10 cellular contexts compared by ENCODE assay signal in genomic region chr21:14863745-14864210, GRCh38.
DNase-seq lines count a peak whose midpoint lies in the region; ATAC-seq, FAIRE-seq and TF ChIP-seq lines count a peak whose summit lies in the region.
"Had no signal": no experiment of that assay in that cellular context is flagged by ENCODE, and none has a peak within 500 bp of the region (broad histone marks: within the 10 kb centered on the region; RNA-seq: fewer than 3 reads in every experiment).

No MANE protein-coding gene starts in this region.

- no peak for TF ChIP-seq CTCF in BE2C (IDR thresholded peaks at IDR 0.05; ENCODE audit: low read depth, low read length)

- H3K36me3 ChIP-seq in subcutaneous abdominal adipose tissue (ENCODE audit: control insufficient read depth in 5 of 5, insufficient read depth in 5 of 5, low read length in 5 of 5), result no peaks in the 10 kb centered on the region
- no peaks in the 10 kb centered on the region for H3K36me3 ChIP-seq in BE2C

- H3K27me3 ChIP-seq in subcutaneous abdominal adipose tissue (ENCODE audit: control insufficient read depth in 5 of 5, insufficient read depth in 4 of 5, low read length in 5 of 5) (no peaks in the 10 kb centered on the region), BE2C (no peaks in the 10 kb centered on the region)
- H3K27me3 ChIP-seq: testis had no signal

- FAIRE-seq in HTR-8/SVneo (lab: Jason Lieb, UNC), result peak; percentile 9

- H3K4me1 ChIP-seq in subcutaneous abdominal adipose tissue (ENCODE audit: control insufficient read depth in 5 of 5, insufficient read depth in 5 of 5, low read length in 5 of 5), result peaks cover 3 to 56% (median 43%) of the 10 kb centered on the region in 5 donors
- peaks cover 8% of the 10 kb centered on the region; the same call in 1 of the 2 replicates for H3K4me1 ChIP-seq in BE2C

- H3K27ac ChIP-seq in subcutaneous abdominal adipose tissue (ENCODE audit: low read depth, low read length), result peak overlapping the region; percentile 90
- H3K27ac ChIP-seq: C4-2B, testis had no signal

- in situ Hi-C loops in KBM-7 (cut with MboI; ENCODE audit: low pct_unique_long_range_greater_than_20kb, low sequenced_read_pairs), result no loop called here

- DNase-seq in HTR-8/SVneo (ENCODE audit: insufficient read length, low spot score) (no peak), amniotic epithelial cell (ENCODE audit: low read depth) (peak; percentile 69), left colon (no peak), BE2C (no peak), KBM-7 (no peak)
- DNase-seq in effector CD8-positive, alpha-beta T cell (lab: John Stamatoyannopoulos, UW), result no peak
- DNase-seq: MM.1S had no signal

- H3K4me3 ChIP-seq in subcutaneous abdominal adipose tissue (ENCODE audit: low read depth in 1 of 5, low read length in 5 of 5) (no peak overlapping the region), BE2C (ENCODE audit: low read depth, low read length) (no peak overlapping the region)
- H3K4me3 ChIP-seq: testis had no signal

- intact Hi-C loops in left colon (cut with DNase I, micrococcal nuclease), result loop anchor here in 1 of 2 donors (5.0 kb wide), 1 partner anchor 624 kb away; no protein-coding TSS in a partner anchor

- H3K9ac ChIP-seq in subcutaneous abdominal adipose tissue (ENCODE audit: low read length in 5 of 5), result peak overlapping the region in 1 of 5 donors; percentile 11

- ATAC-seq in left colon, result peak; percentile 34

- no peaks in the 10 kb centered on the region for H3K9me3 ChIP-seq in subcutaneous abdominal adipose tissue (ENCODE audit: control insufficient read depth in 5 of 5, low read length in 5 of 5)
- H3K9me3 ChIP-seq in BE2C, result no peaks in the 10 kb centered on the region
- H3K9me3 ChIP-seq: testis had no signal
